ENCODE assay signal across 1 cellular context in genomic region chr12:112126000-112126431, GRCh38.
TF ChIP-seq lines count a peak whose summit lies in the region.

No MANE protein-coding gene starts in this region.

TF ChIP-seq in K562, 482 proteins besides CTCF, POLR2A, EP300 and RAD21 (continued from another document):
- no peak for TF ChIP-seq FOS (IDR thresholded peaks at IDR 0.05; ENCODE audit: extremely low read depth, insufficient read length)
- TF ChIP-seq E4F1 (CRISPR knock-in tag; IDR thresholded peaks at IDR 0.05; ENCODE audit: borderline replicate concordance), result no peak
- TF ChIP-seq HDAC1 (IDR thresholded peaks at IDR 0.05), result no peak
- no peak for TF ChIP-seq NONO (IDR thresholded peaks at IDR 0.05; ENCODE audit: low read depth in 2 of 2, low read length in 1 of 2)
- no peak for TF ChIP-seq HNRNPL (IDR thresholded peaks at IDR 0.05; ENCODE audit: low read depth, low read length)
